ENCODE assay signal across 8 cellular contexts in the genomic region with DNA sequence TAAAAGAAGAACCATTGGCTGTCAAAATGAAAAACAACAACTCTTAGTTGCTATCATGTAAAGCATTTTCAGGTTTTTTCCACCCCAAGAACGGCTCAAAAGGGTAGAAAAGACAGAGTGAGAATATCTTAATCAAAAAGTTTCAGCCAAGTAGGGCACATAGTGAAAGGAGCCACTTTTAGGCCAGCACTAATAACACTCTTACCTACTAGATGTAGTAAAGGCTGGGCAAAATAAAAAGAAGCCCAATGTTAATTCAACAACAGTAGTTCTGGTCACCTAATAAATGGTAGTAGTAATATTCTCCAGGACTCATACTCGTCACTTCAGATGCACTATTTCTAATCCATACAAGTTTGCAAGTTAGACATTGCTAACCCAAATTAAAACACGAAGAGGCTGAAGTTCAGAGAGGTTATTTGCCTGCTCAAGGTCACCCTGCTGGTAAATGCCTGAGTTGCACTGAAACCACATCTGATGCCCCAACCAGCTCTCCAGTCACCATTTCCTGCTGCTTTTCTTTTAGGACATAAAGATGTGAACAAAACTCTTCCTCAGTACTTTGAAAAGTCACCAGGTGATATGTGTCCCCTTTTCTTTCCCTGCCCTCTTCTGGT. TPM values are rescaled to one million over a fixed set of nuclear protein-coding genes. Genes with fewer than 3 reads are reported as not detected.
DNase-seq lines count a peak whose midpoint lies in the region; TF ChIP-seq lines count a peak whose summit lies in the region.

No MANE protein-coding gene starts in this region.

- CTCF ChIA-PET in activated CD4-positive, alpha-beta T cell treated with anti-CD3 and anti-CD28 coated beads, Interleukin-2, amount 10 ng/mL, durations not matched to agents 7 days and 5 days (lab: Charles Lee) = no interaction called here
- CTCF ChIA-PET in HEK293T (lab: Yijun Ruan, JAX) = interaction anchor here (0.8 to 2.4 kb wide), 2 partner anchors 8 to 13 kb away, joined by 3 to 6 read pairs; no protein-coding TSS in a partner anchor

- H3K9me3 Mint-ChIP-seq in activated CD4-positive, alpha-beta T cell treated with anti-CD3 and anti-CD28 coated beads, Interleukin-2, amount 10 ng/mL, durations not matched to agents 7 days and 5 days = no peaks in the 10 kb centered on the region

- H3K4me1 Mint-ChIP-seq in activated CD4-positive, alpha-beta T cell treated with anti-CD3 and anti-CD28 coated beads, Interleukin-2, amount 10 ng/mL, durations not matched to agents 7 days and 5 days = peaks cover 6% of the 10 kb centered on the region

- peaks cover 14% of the 10 kb centered on the region for H3K27me3 Mint-ChIP-seq in activated CD4-positive, alpha-beta T cell treated with anti-CD3 and anti-CD28 coated beads, Interleukin-2, amount 10 ng/mL, durations not matched to agents 7 days and 5 days

- no peak overlapping the region for H3K4me3 ChIP-seq in epithelial cell of esophagus (ENCODE audit: low read length)

- no peaks in the 10 kb centered on the region for H3K36me3 Mint-ChIP-seq in activated CD4-positive, alpha-beta T cell treated with anti-CD3 and anti-CD28 coated beads, Interleukin-2, amount 10 ng/mL, durations not matched to agents 7 days and 5 days (ENCODE audit: low read depth)

- peak; percentile 41 for TF ChIP-seq CTCF in epithelial cell of esophagus (IDR thresholded peaks at IDR 0.05; ENCODE audit: insufficient read depth, low read depth, low read length, missing control alignments)

- POLR2A ChIA-PET in activated CD4-positive, alpha-beta T cell treated with anti-CD3 and anti-CD28 coated beads, Interleukin-2, amount 10 ng/mL, durations not matched to agents 7 days and 5 days (lab: Charles Lee) = no interaction called here
- POLR2A ChIA-PET in HEK293T (lab: Yijun Ruan, JAX) = no interaction called here

- H3K4me3 Mint-ChIP-seq in activated CD4-positive, alpha-beta T cell treated with anti-CD3 and anti-CD28 coated beads, Interleukin-2, amount 10 ng/mL, durations not matched to agents 7 days and 5 days = no peak overlapping the region

- no peak overlapping the region for H3K27ac Mint-ChIP-seq in activated CD4-positive, alpha-beta T cell treated with anti-CD3 and anti-CD28 coated beads, Interleukin-2, amount 10 ng/mL, durations not matched to agents 7 days and 5 days

- DNase-seq in activated CD4-positive, alpha-beta T cell treated with anti-CD3 and anti-CD28 coated beads, Interleukin-2, amount 10 ng/mL, durations not matched to agents 7 days and 5 days = peak; percentile 9
- no peak for DNase-seq in activated CD4-positive, alpha-beta T cell treated with anti-CD3 and anti-CD28 coated beads, Interleukin-2, amount 50 U/mL, for 4 hours
- DNase-seq in HEK293T (ENCODE audit: extremely low spot score) = peak; percentile 25
- DNase-seq in M059J (ENCODE audit: low read depth) = peak; percentile 60
- DNase-seq in epithelial cell of esophagus (ENCODE audit: low read depth) = no peak
- no peak for DNase-seq in occipital lobe (lab: John Stamatoyannopoulos, UW)
- no peak for DNase-seq in NCI-H2196 treated with DMSO at 0.1 percent for 48 hours (lab: John Stamatoyannopoulos, UW; ENCODE audit: unreplicated experiment)
- DNase-seq in substantia nigra (lab: John Stamatoyannopoulos, UW) = no peak

- H3K27ac ChIP-seq in substantia nigra (ENCODE audit: low read depth, low read length, poor library complexity, severe bottlenecking) = no peak overlapping the region

TF ChIP-seq in HEK293T, 16 proteins besides CTCF, POLR2A, EP300 and RAD21:
- TF ChIP-seq, protein P1, sequence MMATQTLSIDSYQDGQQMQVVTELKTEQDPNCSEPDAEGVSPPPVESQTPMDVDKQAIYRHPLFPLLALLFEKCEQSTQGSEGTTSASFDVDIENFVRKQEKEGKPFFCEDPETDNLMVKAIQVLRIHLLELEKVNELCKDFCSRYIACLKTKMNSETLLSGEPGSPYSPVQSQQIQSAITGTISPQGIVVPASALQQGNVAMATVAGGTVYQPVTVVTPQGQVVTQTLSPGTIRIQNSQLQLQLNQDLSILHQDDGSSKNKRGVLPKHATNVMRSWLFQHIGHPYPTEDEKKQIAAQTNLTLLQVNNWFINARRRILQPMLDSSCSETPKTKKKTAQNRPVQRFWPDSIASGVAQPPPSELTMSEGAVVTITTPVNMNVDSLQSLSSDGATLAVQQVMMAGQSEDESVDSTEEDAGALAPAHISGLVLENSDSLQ (IDR thresholded peaks at IDR 0.05) = no peak
- TF ChIP-seq BHLHE40 (IDR thresholded peaks at IDR 0.05; ENCODE audit: borderline replicate concordance) (no peak), FOXA1 (IDR thresholded peaks at IDR 0.05) (no peak), LEF1 (IDR thresholded peaks at IDR 0.05; ENCODE audit: borderline replicate concordance) (no peak), ARNT (IDR thresholded peaks at IDR 0.05) (no peak), SUZ12 (IDR thresholded peaks at IDR 0.05) (no peak), ZNF384 (IDR thresholded peaks at IDR 0.05) (no peak), ELF4 (IDR thresholded peaks at IDR 0.05) (no peak), FOXK2 (IDR thresholded peaks at IDR 0.05) (no peak), NFRKB (IDR thresholded peaks at IDR 0.05) (no peak), TARDBP (IDR thresholded peaks at IDR 0.05) (no peak), FOXM1 (IDR thresholded peaks at IDR 0.05; ENCODE audit: borderline replicate concordance) (no peak), SP1 (IDR thresholded peaks at IDR 0.05) (no peak), CTBP1 (IDR thresholded peaks at IDR 0.05; ENCODE audit: borderline replicate concordance) (no peak), HDGF (IDR thresholded peaks at IDR 0.05; ENCODE audit: borderline replicate concordance) (no peak), L3MBTL2 (conservative IDR thresholded peaks at IDR 0.05) (no peak)

RNA-seq across cellular contexts. Expression of gene GOLIM4, which starts 7.5 kb away (rescaled TPM):
- 1 to 10 TPM; 1.6 to 1.7 TPM for total RNA-seq in activated CD4-positive, alpha-beta T cell treated with anti-CD3 and anti-CD28 coated beads, Interleukin-2, amount 10 ng/mL, durations not matched to agents 7 days and 5 days
- 34.4 and 47.4 TPM in 2 replicates for total RNA-seq in M059J (2014; rRNA removed; shearing (Covaris generic))
- total RNA-seq in occipital lobe = 27.9 TPM

Comparison
In these comparisons a context has a peak if more than half of its experiments do, and no peak if none do; other contexts are left out.
1. DNase-seq: peak in activated CD4-positive, alpha-beta T cell treated with anti-CD3 and anti-CD28 coated beads, Interleukin-2, amount 10 ng/mL, durations not matched to agents 7 days and 5 days (single experiment), HEK293T (single experiment) and M059J (single experiment); none in activated CD4-positive, alpha-beta T cell treated with anti-CD3 and anti-CD28 coated beads, Interleukin-2, amount 50 U/mL, for 4 hours (0 of 2), epithelial cell of esophagus (single experiment), occipital lobe (single experiment), NCI-H2196 treated with DMSO at 0.1 percent for 48 hours (single experiment) and substantia nigra (0 of 49).
2. RNA of gene GOLIM4, which starts 7.5 kb away (total RNA-seq): 34.4 to 47.4 TPM in M059J and 27.9 TPM in occipital lobe (single experiment); 1.6 to 1.7 TPM in activated CD4-positive, alpha-beta T cell treated with anti-CD3 and anti-CD28 coated beads, Interleukin-2, amount 10 ng/mL, durations not matched to agents 7 days and 5 days; every median in the first group is over 10 times any median in the second.